14 cellular contexts compared by ENCODE assay signal in genomic region chr11:75786101-75786736, GRCh38.
A peak's percentile ranks its signal among the peaks of the same experiment; 100 is the strongest.
DNase-seq lines count a peak whose midpoint lies in the region; ATAC-seq and TF ChIP-seq lines count a peak whose summit lies in the region.
"Had no signal": no experiment of that assay in that cellular context is flagged by ENCODE, and none has a peak within 500 bp of the region (broad histone marks: within the 10 kb centered on the region; RNA-seq: fewer than 3 reads in every experiment).

No MANE protein-coding gene starts in this region.

- TF ChIP-seq CTCF in GM12872 (IDR thresholded peaks at IDR 0.05; ENCODE audit: insufficient read depth, low read depth, low read length) (peak; percentile 13; the same call in 1 of the 3 replicates), neutrophil (IDR thresholded peaks at IDR 0.05) (no peak)

- peak; percentile 96 for ATAC-seq in GM19463 (IDR thresholded peaks at IDR 0.05; ENCODE audit: unreplicated experiment)
- ATAC-seq: activated CD8-positive, alpha-beta memory T cell treated with anti-CD3 and anti-CD28 coated beads, Interleukin-2, amount 10 ng/mL, durations not matched to agents 7 days and 5 days; esophagus mucosa had no signal

- DNase-seq in NCI-H526 treated with DMSO at 0.1 percent for 48 hours (lab: John Stamatoyannopoulos, UW) (peak; percentile 44), HCEC 1CT (no peak), NCI-H1417 treated with DMSO at 0.1 percent for 48 hours (lab: John Stamatoyannopoulos, UW) (no peak), DMS79 (lab: John Stamatoyannopoulos, UW) (no peak), NCI-H1092 treated with DMSO at 0.1 percent for 48 hours (lab: John Stamatoyannopoulos, UW) (no peak)
- DNase-seq: activated CD8-positive, alpha-beta memory T cell treated with anti-CD3 and anti-CD28 coated beads, Interleukin-2, amount 10 ng/mL, durations not matched to agents 7 days and 5 days; activated naive CD8-positive, alpha-beta T cell treated with anti-CD3 and anti-CD28 coated beads, Interleukin-2, amount 10 ng/mL, durations not matched to agents 7 days and 5 days; EL; NCI-H1436 had no signal

- no peaks in the 10 kb centered on the region for H3K27me3 ChIP-seq in neutrophil

- peaks cover 10 to 11% of the 10 kb centered on the region in 2 experiments for H3K4me1 ChIP-seq in neutrophil (ENCODE audit: control insufficient read depth in 1 of 2, insufficient read depth in 1 of 2, low read depth in 1 of 2, low read length in 1 of 2)

- H3K36me3 ChIP-seq in neutrophil: peaks cover 85% of the 10 kb centered on the region

- no peak overlapping the region for H3K4me3 ChIP-seq in neutrophil (ENCODE audit: low read depth in 1 of 2, low read length in 1 of 2)
- H3K4me3 ChIP-seq: GM23338 had no signal

- peak overlapping the region; percentile 66 for H3K27ac ChIP-seq in neutrophil

- H3K9me3 ChIP-seq in neutrophil: no peaks in the 10 kb centered on the region
